In genomic region chr15:98775498-98776230, GRCh38 we compare ENCODE assay signal across 29 cellular contexts.
DNase-seq lines count a peak whose midpoint lies in the region; ATAC-seq and TF ChIP-seq lines count a peak whose summit lies in the region.
"Had no signal": no experiment of that assay in that cellular context is flagged by ENCODE, and none has a peak within 500 bp of the region (broad histone marks: within the 10 kb centered on the region; RNA-seq: fewer than 3 reads in every experiment).

No MANE protein-coding gene starts in this region.

- H3K4me1 ChIP-seq in breast epithelium (peaks cover 0 to 5% of the 10 kb centered on the region in 2 donors), RWPE2 (ENCODE audit: insufficient read depth, poor library complexity, severe bottlenecking) (peaks cover 48% of the 10 kb centered on the region), foreskin keratinocyte (peaks cover 23% of the 10 kb centered on the region), stomach (peaks cover 37 to 89% (median 66%) of the 10 kb centered on the region in 4 donors)

- H3K9me3 ChIP-seq in breast epithelium: no peaks in the 10 kb centered on the region
- no peaks in the 10 kb centered on the region for H3K9me3 ChIP-seq in RWPE2 (ENCODE audit: severe bottlenecking)
- H3K9me3 ChIP-seq in stomach: no peaks in the 10 kb centered on the region
- H3K9me3 ChIP-seq: ascending aorta, BE2C, Caco-2, gastroesophageal sphincter, lower lobe of right lung, upper lobe of left lung had no signal

- POLR2A ChIA-PET in MCF 10A (lab: Yijun Ruan, JAX): interaction anchor here (0.6 to 1.6 kb wide), 2 partner anchors 12 to 104 kb away, joined by 3 to 4 read pairs; no protein-coding TSS in a partner anchor
- POLR2A ChIA-PET in activated CD8-positive, alpha-beta T cell treated with anti-CD3 and anti-CD28 coated beads for 36 hours (lab: Charles Lee): interaction anchor here (1.4 kb wide), 1 partner anchor 253 kb away, joined by 3 read pairs; no protein-coding TSS in a partner anchor

- no peaks in the 10 kb centered on the region for H3K4me1 Mint-ChIP-seq in MCF 10A (ENCODE audit: insufficient read depth, unreplicated experiment)
- H3K4me1 Mint-ChIP-seq in activated CD8-positive, alpha-beta T cell treated with anti-CD3 and anti-CD28 coated beads for 36 hours (ENCODE audit: low read depth): peaks cover 55% of the 10 kb centered on the region

- no peaks in the 10 kb centered on the region for H3K36me3 Mint-ChIP-seq in MCF 10A (ENCODE audit: insufficient read depth, unreplicated experiment)
- H3K36me3 Mint-ChIP-seq in activated CD8-positive, alpha-beta T cell treated with anti-CD3 and anti-CD28 coated beads for 36 hours (ENCODE audit: low read depth): no peaks in the 10 kb centered on the region
- H3K36me3 Mint-ChIP-seq: activated CD8-positive, alpha-beta memory T cell treated with anti-CD3 and anti-CD28 coated beads, Interleukin-2, amount 10 ng/mL, durations not matched to agents 7 days and 5 days; activated naive CD4-positive, alpha-beta T cell treated with anti-CD3 and anti-CD28 coated beads, Interleukin-2, amount 50 U/mL, for 24 hours; T-cell had no signal

- TF ChIP-seq POLR2A in breast epithelium (IDR thresholded peaks at IDR 0.05): no peak
- TF ChIP-seq POLR2A in stomach (IDR thresholded peaks at IDR 0.05): no peak

- no peaks in the 10 kb centered on the region for H3K36me3 ChIP-seq in breast epithelium
- H3K36me3 ChIP-seq in RWPE2 (ENCODE audit: low read depth): 0 out of 2 replicates have a peak, but pooled peaks cover 3% of the 10 kb centered on the region
- H3K36me3 ChIP-seq in stomach: no peaks in the 10 kb centered on the region
- H3K36me3 ChIP-seq: ascending aorta, BE2C, gastroesophageal sphincter, lower lobe of right lung, upper lobe of left lung had no signal

- no peak overlapping the region for H3K4me3 ChIP-seq in breast epithelium
- no peak overlapping the region for H3K4me3 ChIP-seq in RWPE2 (ENCODE audit: severe bottlenecking)
- H3K4me3 ChIP-seq in stomach: no peak overlapping the region
- H3K4me3 ChIP-seq: dorsolateral prefrontal cortex, gastroesophageal sphincter, K562, lower lobe of right lung, upper lobe of left lung had no signal

- CTCF ChIA-PET in MCF 10A (lab: Yijun Ruan, JAX): interaction anchor here (0.6 kb wide), 1 partner anchor 8 kb away, joined by 3 read pairs; no protein-coding TSS in a partner anchor
- CTCF ChIA-PET in activated CD8-positive, alpha-beta T cell treated with anti-CD3 and anti-CD28 coated beads for 36 hours (lab: Charles Lee): interaction anchor here (2.7 kb wide), 1 partner anchor 107 kb away, joined by 9 read pairs; no protein-coding TSS in a partner anchor

- no peak for TF ChIP-seq EP300 in stomach (IDR thresholded peaks at IDR 0.05)

- no peak overlapping the region for H3K4me3 Mint-ChIP-seq in MCF 10A (ENCODE audit: unreplicated experiment)
- H3K4me3 Mint-ChIP-seq in activated CD8-positive, alpha-beta T cell treated with anti-CD3 and anti-CD28 coated beads for 36 hours: no peak overlapping the region
- H3K4me3 Mint-ChIP-seq: activated CD8-positive, alpha-beta memory T cell treated with anti-CD3 and anti-CD28 coated beads, Interleukin-2, amount 10 ng/mL, durations not matched to agents 7 days and 5 days; activated T-helper 1 cell treated with anti-CD3 and anti-CD28 coated beads, Interleukin-12 subunit alpha, Interleukin-12 subunit beta, Interleukin-2, Interleukin-4 antibody, amounts not matched to agents 30 ng/mL and 10 ng/mL and 1 ng/mL, durations not matched to agents 14 hours and 24 hours and 36 hours; central memory CD8-positive, alpha-beta T cell had no signal

- H3K9me3 Mint-ChIP-seq in MCF 10A (ENCODE audit: unreplicated experiment): no peaks in the 10 kb centered on the region
- H3K9me3 Mint-ChIP-seq in activated CD8-positive, alpha-beta T cell treated with anti-CD3 and anti-CD28 coated beads for 36 hours: no peaks in the 10 kb centered on the region
- H3K9me3 Mint-ChIP-seq: activated naive CD4-positive, alpha-beta T cell treated with anti-CD3 and anti-CD28 coated beads, Interleukin-2, amount 50 U/mL, for 24 hours; activated T-helper 1 cell treated with anti-CD3 and anti-CD28 coated beads, Interleukin-12 subunit alpha, Interleukin-12 subunit beta, Interleukin-2, Interleukin-4 antibody, amounts not matched to agents 30 ng/mL and 10 ng/mL and 1 ng/mL, durations not matched to agents 14 hours and 24 hours and 36 hours; central memory CD8-positive, alpha-beta T cell; stimulated activated naive CD8-positive, alpha-beta T cell treated with anti-CD3 and anti-CD28 coated beads, Interleukin-15, amount 100 ng/mL, for 72 hours; T-cell had no signal

- no peaks in the 10 kb centered on the region for H3K27me3 Mint-ChIP-seq in MCF 10A (ENCODE audit: insufficient read depth, unreplicated experiment)
- H3K27me3 Mint-ChIP-seq in activated CD8-positive, alpha-beta T cell treated with anti-CD3 and anti-CD28 coated beads for 36 hours: no peaks in the 10 kb centered on the region
- H3K27me3 Mint-ChIP-seq: activated naive CD4-positive, alpha-beta T cell treated with anti-CD3 and anti-CD28 coated beads, Interleukin-2, amount 50 U/mL, for 24 hours; stimulated activated naive CD8-positive, alpha-beta T cell treated with anti-CD3 and anti-CD28 coated beads, Interleukin-15, amount 100 ng/mL, for 72 hours had no signal

- H3K27ac ChIP-seq in breast epithelium: peak overlapping the region; percentile 45 to 70
- H3K27ac ChIP-seq in RWPE2 (ENCODE audit: poor library complexity, severe bottlenecking): peak overlapping the region; percentile 80
- peak overlapping the region; percentile 97 for H3K27ac ChIP-seq in foreskin keratinocyte
- H3K27ac ChIP-seq in stomach: peak overlapping the region; percentile 9 to 81 (median 68)
- H3K27ac ChIP-seq: 22Rv1, lower lobe of right lung had no signal

- H3K27me3 ChIP-seq in breast epithelium (no peaks in the 10 kb centered on the region), RWPE2 (ENCODE audit: insufficient read depth, poor library complexity, severe bottlenecking) (no peaks in the 10 kb centered on the region), foreskin keratinocyte (no peaks in the 10 kb centered on the region), stomach (no peaks in the 10 kb centered on the region)
- H3K27me3 ChIP-seq: ascending aorta, BE2C, dorsolateral prefrontal cortex, gastroesophageal sphincter, upper lobe of left lung had no signal

- in situ Hi-C loops in ACHN (cut with HindIII; ENCODE audit: low pct_ligation_motif_present, low pct_unique_long_range_greater_than_20kb, low sequenced_read_pairs): no loop called here

- WGBS in stomach, 5 donors: 72 to 84% (median 75%) methylated on average over 7 of the region's 7 CpGs

- ATAC-seq in RWPE2 (ENCODE audit: low read depth) (no peak), foreskin keratinocyte (peak; percentile 12), HG02938 (IDR thresholded peaks at IDR 0.05; ENCODE audit: unreplicated experiment) (no peak)
- ATAC-seq in activated CD8-positive, alpha-beta T cell treated with anti-CD3 and anti-CD28 coated beads for 36 hours: no peak
- ATAC-seq: activated CD8-positive, alpha-beta memory T cell treated with anti-CD3 and anti-CD28 coated beads, Interleukin-2, amount 10 ng/mL, durations not matched to agents 7 days and 5 days; gastroesophageal sphincter had no signal

- no peak overlapping the region for H3K27ac Mint-ChIP-seq in MCF 10A (ENCODE audit: low read depth, unreplicated experiment)
- H3K27ac Mint-ChIP-seq in activated CD8-positive, alpha-beta T cell treated with anti-CD3 and anti-CD28 coated beads for 36 hours: no peak overlapping the region
- H3K27ac Mint-ChIP-seq: activated CD8-positive, alpha-beta memory T cell treated with anti-CD3 and anti-CD28 coated beads, Interleukin-2, amount 10 ng/mL, durations not matched to agents 7 days and 5 days; activated naive CD4-positive, alpha-beta T cell treated with anti-CD3 and anti-CD28 coated beads, Interleukin-2, amount 50 U/mL, for 24 hours; activated T-helper 1 cell treated with anti-CD3 and anti-CD28 coated beads, Interleukin-12 subunit alpha, Interleukin-12 subunit beta, Interleukin-2, Interleukin-4 antibody, amounts not matched to agents 30 ng/mL and 10 ng/mL and 1 ng/mL, durations not matched to agents 14 hours and 24 hours and 36 hours; T-cell had no signal

- BruUV-seq in MCF 10A (replicated peaks; lab: Mats Ljungman, UMichigan): no TSS peak

- DNase-seq in breast epithelium (ENCODE audit: low spot score in 2 of 2) (no peak), MCF 10A (ENCODE audit: unreplicated experiment) (no peak), RWPE2 (ENCODE audit: low spot score) (no peak), foreskin keratinocyte (no peak), stomach (no peak), ACHN (no peak)
- no peak for DNase-seq in activated CD8-positive, alpha-beta T cell treated with anti-CD3 and anti-CD28 coated beads for 36 hours
- DNase-seq: activated CD4-positive, alpha-beta T cell treated with anti-CD3 and anti-CD28 coated beads for 48 hours; activated CD8-positive, alpha-beta memory T cell treated with anti-CD3 and anti-CD28 coated beads, Interleukin-2, amount 10 ng/mL, durations not matched to agents 7 days and 5 days; BE2C; Caco-2; dorsolateral prefrontal cortex; lower lobe of right lung; NCI-H187 treated with DMSO at 0.1 percent for 48 hours; NCI-H748 treated with DMSO at 0.1 percent for 48 hours; nucleus accumbens; SHP77; stimulated activated CD4-positive, alpha-beta T cell treated with anti-CD3 and anti-CD28 coated beads, Interleukin-12 subunit alpha, Interleukin-12 subunit beta, amount 100 ng/mL, for 4 hours; stimulated activated naive CD8-positive, alpha-beta T cell treated with anti-CD3 and anti-CD28 coated beads, Interleukin-15, amount 100 ng/mL, for 72 hours; upper lobe of left lung had no signal

- intact Hi-C loops in breast epithelium (cut with DNase I; ENCODE audit: low total_unique reads): no loop called here
- intact Hi-C loops in MCF 10A (cut with micrococcal nuclease): loop anchor here (10.0 kb wide), 2 partner anchors 261 to 299 kb away; no protein-coding TSS in a partner anchor
- intact Hi-C loops in stomach (cut with DNase I; ENCODE audit: low total_unique reads): loop anchor here (10.0 kb wide), 1 partner anchor 121 kb away; no protein-coding TSS in a partner anchor
- intact Hi-C loops in activated CD8-positive, alpha-beta T cell treated with anti-CD3 and anti-CD28 coated beads for 36 hours (cut with micrococcal nuclease): no loop called here

- TF ChIP-seq CTCF in breast epithelium (IDR thresholded peaks at IDR 0.05): no peak
- no peak for TF ChIP-seq CTCF in MCF 10A (IDR thresholded peaks at IDR 0.05; ENCODE audit: unreplicated experiment)
- no peak for TF ChIP-seq CTCF in RWPE2 (IDR thresholded peaks at IDR 0.05; ENCODE audit: poor library complexity, severe bottlenecking)
- TF ChIP-seq CTCF in foreskin keratinocyte (conservative IDR thresholded peaks at IDR 0.05): no peak
- no peak for TF ChIP-seq CTCF in stomach (IDR thresholded peaks at IDR 0.05)
- TF ChIP-seq CTCF in activated CD8-positive, alpha-beta T cell treated with anti-CD3 and anti-CD28 coated beads for 36 hours (IDR thresholded peaks at IDR 0.05): no peak

Comparison
In these comparisons a context has a peak if more than half of its experiments do, and no peak if none do; other contexts are left out.
1. intact Hi-C loops: an anchor here in MCF 10A (10.0 kb wide) and stomach (10.0 kb wide); none called in breast epithelium and activated CD8-positive, alpha-beta T cell treated with anti-CD3 and anti-CD28 coated beads for 36 hours.